ENCODE assay signal across 22 cellular contexts in the genomic region with DNA sequence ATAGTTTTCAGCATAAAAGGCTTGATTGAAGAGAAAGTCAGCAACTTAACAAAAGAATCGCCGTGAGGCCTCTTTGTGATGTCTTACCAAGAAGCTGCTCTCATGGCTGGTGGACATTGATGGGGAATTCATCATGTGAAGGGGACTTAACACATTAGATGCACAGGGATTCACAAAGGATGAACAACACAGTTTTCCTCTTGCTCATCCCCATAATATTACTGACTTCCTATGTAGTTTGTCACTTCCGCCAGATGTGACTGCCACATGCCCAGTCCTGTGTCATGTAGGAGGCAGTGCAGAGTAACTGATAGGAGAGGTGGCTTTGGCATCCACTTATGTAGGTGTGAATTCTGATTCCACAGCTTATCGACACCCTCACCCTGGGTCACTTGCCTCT.
"Had no signal": no experiment of that assay in that cellular context is flagged by ENCODE, and none has a peak within 500 bp of the region (broad histone marks: within the 10 kb centered on the region; RNA-seq: fewer than 3 reads in every experiment).

No MANE protein-coding gene starts in this region.

- H3K4me3 ChIP-seq: colonic mucosa, gastrocnemius medialis, heart right ventricle, neural progenitor cell, ovary, right atrium auricular region, sigmoid colon, skin epidermis, testis, tibial nerve, upper lobe of right lung had no signal

- H3K9ac ChIP-seq: neural progenitor cell had no signal

- H3K36me3 ChIP-seq: colonic mucosa, gastrocnemius medialis, heart right ventricle, neural progenitor cell, ovary, right atrium auricular region, sigmoid colon, tibial nerve, upper lobe of right lung had no signal

- H2AFZ ChIP-seq: neural progenitor cell had no signal

- H3K9me3 ChIP-seq: colonic mucosa, gastrocnemius medialis, ovary, sigmoid colon, testis, tibial nerve, upper lobe of right lung had no signal

- H3K4me1 ChIP-seq: colonic mucosa, gastrocnemius medialis, heart right ventricle, neural progenitor cell, right atrium auricular region, sigmoid colon, testis, tibial nerve, upper lobe of right lung had no signal

- H3K27ac ChIP-seq: colonic mucosa, gastrocnemius medialis, heart right ventricle, neural progenitor cell, ovary, right atrium auricular region, sigmoid colon, skin epidermis, testis, tibial nerve, upper lobe of right lung had no signal

- H3K4me2 ChIP-seq: neural progenitor cell had no signal

- ATAC-seq: gastrocnemius medialis; heart right ventricle; left lobe of liver; natural killer cell; stimulated activated naive B cell treated with anti-CD40 and anti-IgM and Interleukin-4, amounts not matched to agents 10 μg/mL and 1 μg/mL and 100 μg/mL, for 72 hours; stimulated activated naive CD8-positive, alpha-beta T cell treated with anti-CD3 and anti-CD28 coated beads, Interleukin-15, amount 100 ng/mL, for 72 hours; upper lobe of right lung had no signal

- H3K27me3 ChIP-seq: colonic mucosa, gastrocnemius medialis, heart right ventricle, neural progenitor cell, ovary, right atrium auricular region, sigmoid colon, testis, tibial nerve, upper lobe of right lung had no signal

- DNase-seq: colonic mucosa; dermis blood vessel endothelial cell; erythroblast; gastrocnemius medialis; heart right ventricle; islet precursor cell; mammary epithelial cell; natural killer cell; nucleus accumbens; ovary; sigmoid colon; stimulated activated CD4-positive, alpha-beta T cell treated with anti-CD3 and anti-CD28 coated beads, Interleukin-2, amount 100 ng/mL, for 24 hours; stimulated activated CD4-positive, alpha-beta T cell treated with anti-CD3 and anti-CD28 coated beads, Interleukin-4, amount 100 ng/mL, for 4 hours; stimulated activated naive B cell treated with anti-CD40 and anti-IgM and Interleukin-4, amounts not matched to agents 10 μg/mL and 1 μg/mL and 100 μg/mL, for 72 hours; stimulated activated naive CD8-positive, alpha-beta T cell treated with anti-CD3 and anti-CD28 coated beads, Interleukin-15, amount 100 ng/mL, for 72 hours; testis; upper lobe of right lung had no signal
